ENCODE assay signal across 22 cellular contexts in the genomic region with DNA sequence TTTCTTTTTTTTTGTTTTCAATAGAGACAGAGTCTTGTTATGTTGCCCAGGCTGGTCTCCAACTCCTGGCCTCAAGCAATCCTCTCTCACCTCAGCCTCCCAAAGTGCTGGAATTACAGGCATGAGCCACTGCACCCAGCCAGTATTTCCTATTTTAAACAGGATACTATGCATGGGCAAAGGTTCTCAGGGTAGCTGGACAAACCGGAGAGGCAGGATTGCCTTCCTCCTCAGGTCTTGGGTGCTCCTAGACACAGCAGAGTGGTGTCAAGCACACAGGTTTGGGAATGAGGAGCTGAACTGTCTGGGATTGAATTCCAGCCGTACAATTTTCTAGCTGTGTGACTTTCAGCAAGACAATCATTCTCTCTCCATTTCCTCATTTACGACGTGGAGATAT. TPM values are rescaled to one million over a fixed set of nuclear protein-coding genes. Genes with fewer than 3 reads are reported as not detected.
DNase-seq lines count a peak whose midpoint lies in the region; FAIRE-seq and TF ChIP-seq lines count a peak whose summit lies in the region.
"Had no signal": no experiment of that assay in that cellular context is flagged by ENCODE, and none has a peak within 500 bp of the region (broad histone marks: within the 10 kb centered on the region; RNA-seq: fewer than 3 reads in every experiment).

No MANE protein-coding gene starts in this region.

- no peak for FAIRE-seq in small intestine (lab: Jason Lieb, UNC)
- FAIRE-seq: A204.1, G401.6, GM12891 had no signal

- H3K27me3 ChIP-seq in small intestine (ENCODE audit: control insufficient read depth in 2 of 2, insufficient read depth in 2 of 2, low read length in 2 of 2): no peaks in the 10 kb centered on the region

- no peak overlapping the region for H3K27ac Mint-ChIP-seq in Calu3 (ENCODE audit: unreplicated experiment)
- no peak overlapping the region for H3K27ac Mint-ChIP-seq in activated CD4-positive, alpha-beta memory T cell treated with anti-CD3 and anti-CD28 coated beads, Interleukin-2, amount 10 ng/mL, durations not matched to agents 7 days and 5 days
- H3K27ac Mint-ChIP-seq: HFFc6 had no signal

- peaks cover 14% of the 10 kb centered on the region for H3K4me1 Mint-ChIP-seq in Calu3 (ENCODE audit: low read depth, unreplicated experiment)
- H3K4me1 Mint-ChIP-seq in activated CD4-positive, alpha-beta memory T cell treated with anti-CD3 and anti-CD28 coated beads, Interleukin-2, amount 10 ng/mL, durations not matched to agents 7 days and 5 days: no peaks in the 10 kb centered on the region
- H3K4me1 Mint-ChIP-seq: CD14-positive monocyte; CD4-positive, alpha-beta memory T cell had no signal

- H3K4me3 ChIP-seq in LNCaP clone FGC (ENCODE audit: low read depth, low read length) (no peak overlapping the region), epithelial cell of esophagus (ENCODE audit: low read length) (no peak overlapping the region), small intestine (ENCODE audit: low read depth in 1 of 2, low read length in 2 of 2) (no peak overlapping the region)

- H3K4me1 ChIP-seq in small intestine (ENCODE audit: control insufficient read depth in 2 of 2, insufficient read depth in 1 of 2, low read depth in 1 of 2, low read length in 1 of 2): no peaks in the 10 kb centered on the region

- no peak for TF ChIP-seq CTCF in Calu3 (IDR thresholded peaks at IDR 0.05; ENCODE audit: unreplicated experiment)
- no peak for TF ChIP-seq CTCF in LNCaP clone FGC (IDR thresholded peaks at IDR 0.05; ENCODE audit: control insufficient read depth, extremely low read depth, insufficient read depth)
- no peak for TF ChIP-seq CTCF in epithelial cell of esophagus (IDR thresholded peaks at IDR 0.05; ENCODE audit: insufficient read depth, low read depth, low read length, missing control alignments)

- CTCF ChIA-PET in Calu3 (lab: Charles Lee): interaction anchor here (0.5 to 0.7 kb wide), 3 partner anchors 58 to 84 kb away, joined by 4 to 9 read pairs (median 7); a partner anchor contains a TSS
- CTCF ChIA-PET in activated CD4-positive, alpha-beta memory T cell treated with anti-CD3 and anti-CD28 coated beads, Interleukin-2, amount 10 ng/mL, durations not matched to agents 7 days and 5 days (lab: Charles Lee): no interaction called here

- peaks cover 2% of the 10 kb centered on the region for H3K9me3 Mint-ChIP-seq in Calu3 (ENCODE audit: low read depth, unreplicated experiment)
- no peaks in the 10 kb centered on the region for H3K9me3 Mint-ChIP-seq in activated CD4-positive, alpha-beta memory T cell treated with anti-CD3 and anti-CD28 coated beads, Interleukin-2, amount 10 ng/mL, durations not matched to agents 7 days and 5 days
- H3K9me3 Mint-ChIP-seq: HFFc6 had no signal

- H3K36me3 Mint-ChIP-seq in Calu3 (ENCODE audit: insufficient read depth, unreplicated experiment): peaks cover 5% of the 10 kb centered on the region
- H3K36me3 Mint-ChIP-seq in activated CD4-positive, alpha-beta memory T cell treated with anti-CD3 and anti-CD28 coated beads, Interleukin-2, amount 10 ng/mL, durations not matched to agents 7 days and 5 days (ENCODE audit: low read depth): no peaks in the 10 kb centered on the region
- H3K36me3 Mint-ChIP-seq: CD14-positive monocyte; CD4-positive, alpha-beta memory T cell had no signal

- H3K27ac ChIP-seq in small intestine (ENCODE audit: low read depth in 1 of 2, low read length in 1 of 2): no peak overlapping the region
- H3K27ac ChIP-seq: HL-60 had no signal

- H3K36me3 ChIP-seq in small intestine (ENCODE audit: control insufficient read depth in 2 of 2, insufficient read depth in 2 of 2, low read length in 2 of 2): no peaks in the 10 kb centered on the region

- intact Hi-C loops in Calu3 (cut with micrococcal nuclease; ENCODE audit: unreplicated experiment): no loop called here

- in situ Hi-C loops in KBM-7 (cut with MboI; ENCODE audit: low pct_unique_long_range_greater_than_20kb, low sequenced_read_pairs): no loop called here

- H3K27me3 Mint-ChIP-seq in Calu3 (ENCODE audit: unreplicated experiment): no peaks in the 10 kb centered on the region
- H3K27me3 Mint-ChIP-seq in activated CD4-positive, alpha-beta memory T cell treated with anti-CD3 and anti-CD28 coated beads, Interleukin-2, amount 10 ng/mL, durations not matched to agents 7 days and 5 days: peaks cover 3% of the 10 kb centered on the region
- H3K27me3 Mint-ChIP-seq: CD4-positive, alpha-beta memory T cell had no signal

- WGBS in small intestine, 3 donors: 50 to 72% (median 50%) methylated on average over 4 of the region's 4 CpGs

- POLR2A ChIA-PET in activated CD4-positive, alpha-beta memory T cell treated with anti-CD3 and anti-CD28 coated beads, Interleukin-2, amount 10 ng/mL, durations not matched to agents 7 days and 5 days (lab: Charles Lee): interaction anchor here (0.6 kb wide), 1 partner anchor 22 kb away, joined by 3 read pairs; no protein-coding TSS in a partner anchor

- DNase-seq in Calu3 (peak; percentile 39), LNCaP clone FGC (ENCODE audit: low read depth) (peak; percentile 52), epithelial cell of esophagus (ENCODE audit: low read depth) (peak; percentile 37), small intestine (peak; percentile 10), KBM-7 (no peak), NCI-H2107 treated with DMSO at 0.1 percent for 48 hours (lab: John Stamatoyannopoulos, UW; ENCODE audit: unreplicated experiment) (no peak)
- no peak for DNase-seq in effector CD8-positive, alpha-beta T cell (lab: John Stamatoyannopoulos, UW)
- DNase-seq in activated CD4-positive, alpha-beta memory T cell treated with anti-CD3 and anti-CD28 coated beads, Interleukin-2, amount 10 ng/mL, durations not matched to agents 7 days and 5 days: no peak
- DNase-seq: AML-193; CD4-positive, alpha-beta memory T cell; DMS 273 treated with DMSO at 0.1 percent for 48 hours; DMS53; DND-41; EL; GOT3; H7; HFFc6 had no signal

- no peak overlapping the region for H3K4me3 Mint-ChIP-seq in Calu3 (ENCODE audit: low read depth, unreplicated experiment)
- no peak overlapping the region for H3K4me3 Mint-ChIP-seq in activated CD4-positive, alpha-beta memory T cell treated with anti-CD3 and anti-CD28 coated beads, Interleukin-2, amount 10 ng/mL, durations not matched to agents 7 days and 5 days
- H3K4me3 Mint-ChIP-seq: CD14-positive monocyte; CD4-positive, alpha-beta memory T cell; HFFc6 had no signal

- no peaks in the 10 kb centered on the region for H3K9me3 ChIP-seq in small intestine (ENCODE audit: control insufficient read depth, low read depth)

- BruUV-seq in Calu3 (replicated peaks; lab: Mats Ljungman, UMichigan): no TSS peak

RNA-seq across cellular contexts. Expression of a gene that starts 22.9 kb away (rescaled TPM):
- 418 and 453 TPM in 2 replicates for total RNA-seq in Calu3 (2022)
- 100 to 1,000 TPM in 2 of 3 donors, 10 to 100 TPM in 1; 84.8 to 194 (median 109) TPM for polyA plus RNA-seq in small intestine
- 100 to 1,000 TPM; 364 to 371 TPM for total RNA-seq in activated CD4-positive, alpha-beta memory T cell treated with anti-CD3 and anti-CD28 coated beads, Interleukin-2, amount 10 ng/mL, durations not matched to agents 7 days and 5 days

RNA-seq across cellular contexts. Expression of a gene that starts 51.8 kb away (rescaled TPM):
- total RNA-seq in Calu3 (2022): 22.6 and 32.8 TPM in 2 replicates
- 10 to 100 TPM; 37.1 to 66.9 (median 47.8) TPM for polyA plus RNA-seq in small intestine
- 10 to 100 TPM; 22.2 to 22.9 TPM for total RNA-seq in activated CD4-positive, alpha-beta memory T cell treated with anti-CD3 and anti-CD28 coated beads, Interleukin-2, amount 10 ng/mL, durations not matched to agents 7 days and 5 days

Comparison
In these comparisons a context has a peak if more than half of its experiments do, and no peak if none do; other contexts are left out.
1. DNase-seq: peak in Calu3 (single experiment), LNCaP clone FGC (single experiment), epithelial cell of esophagus (single experiment) and small intestine (single experiment); none in KBM-7 (single experiment), NCI-H2107 treated with DMSO at 0.1 percent for 48 hours (single experiment), effector CD8-positive, alpha-beta T cell (single experiment) and activated CD4-positive, alpha-beta memory T cell treated with anti-CD3 and anti-CD28 coated beads, Interleukin-2, amount 10 ng/mL, durations not matched to agents 7 days and 5 days (single experiment).